Comparison of ENCODE assay signal across 1 cellular context in the genomic region with DNA sequence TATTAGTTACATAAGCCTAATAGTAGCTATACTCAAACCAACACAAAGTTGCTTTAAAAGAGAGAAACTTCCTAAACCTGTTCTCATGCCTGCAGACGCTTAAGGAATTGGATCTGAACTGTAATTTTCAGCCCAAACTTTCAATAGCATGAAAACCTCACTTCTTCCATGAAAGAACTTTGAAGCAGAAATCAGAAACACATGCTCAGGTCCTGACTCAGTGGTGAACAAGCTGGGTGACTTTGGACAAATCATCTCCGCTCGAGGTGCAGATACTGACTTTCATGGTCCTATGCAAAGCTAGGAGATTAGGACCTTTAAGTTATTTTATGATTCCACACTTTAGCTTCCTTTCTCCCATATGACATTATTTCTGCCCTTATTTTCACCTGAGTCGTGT.
TF ChIP-seq lines count a peak whose summit lies in the region.

No MANE protein-coding gene starts in this region.

TF ChIP-seq in HepG2, 621 proteins besides CTCF, POLR2A, EP300 and RAD21:
- TF ChIP-seq, protein P1, sequence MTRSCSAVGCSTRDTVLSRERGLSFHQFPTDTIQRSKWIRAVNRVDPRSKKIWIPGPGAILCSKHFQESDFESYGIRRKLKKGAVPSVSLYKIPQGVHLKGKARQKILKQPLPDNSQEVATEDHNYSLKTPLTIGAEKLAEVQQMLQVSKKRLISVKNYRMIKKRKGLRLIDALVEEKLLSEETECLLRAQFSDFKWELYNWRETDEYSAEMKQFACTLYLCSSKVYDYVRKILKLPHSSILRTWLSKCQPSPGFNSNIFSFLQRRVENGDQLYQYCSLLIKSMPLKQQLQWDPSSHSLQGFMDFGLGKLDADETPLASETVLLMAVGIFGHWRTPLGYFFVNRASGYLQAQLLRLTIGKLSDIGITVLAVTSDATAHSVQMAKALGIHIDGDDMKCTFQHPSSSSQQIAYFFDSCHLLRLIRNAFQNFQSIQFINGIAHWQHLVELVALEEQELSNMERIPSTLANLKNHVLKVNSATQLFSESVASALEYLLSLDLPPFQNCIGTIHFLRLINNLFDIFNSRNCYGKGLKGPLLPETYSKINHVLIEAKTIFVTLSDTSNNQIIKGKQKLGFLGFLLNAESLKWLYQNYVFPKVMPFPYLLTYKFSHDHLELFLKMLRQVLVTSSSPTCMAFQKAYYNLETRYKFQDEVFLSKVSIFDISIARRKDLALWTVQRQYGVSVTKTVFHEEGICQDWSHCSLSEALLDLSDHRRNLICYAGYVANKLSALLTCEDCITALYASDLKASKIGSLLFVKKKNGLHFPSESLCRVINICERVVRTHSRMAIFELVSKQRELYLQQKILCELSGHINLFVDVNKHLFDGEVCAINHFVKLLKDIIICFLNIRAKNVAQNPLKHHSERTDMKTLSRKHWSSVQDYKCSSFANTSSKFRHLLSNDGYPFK (CRISPR knock-in tag; IDR thresholded peaks at IDR 0.05; ENCODE audit: borderline replicate concordance) = no peak
- TF ChIP-seq ZGPAT (CRISPR knock-in tag; IDR thresholded peaks at IDR 0.05) (no peak), ONECUT2 (CRISPR knock-in tag; IDR thresholded peaks at IDR 0.05) (no peak), ZBTB42 (CRISPR knock-in tag; IDR thresholded peaks at IDR 0.05) (no peak), STAT5B (CRISPR knock-in tag; IDR thresholded peaks at IDR 0.05) (no peak), ZNF275 (CRISPR knock-in tag; IDR thresholded peaks at IDR 0.05; ENCODE audit: borderline replicate concordance) (no peak), ZNF431 (CRISPR knock-in tag; IDR thresholded peaks at IDR 0.05; ENCODE audit: borderline replicate concordance, low read depth) (no peak), ESRRA (CRISPR knock-in tag; IDR thresholded peaks at IDR 0.05; ENCODE audit: low read depth) (no peak), ZNF672 (CRISPR knock-in tag; IDR thresholded peaks at IDR 0.05) (no peak), FOXA3 (CRISPR knock-in tag; IDR thresholded peaks at IDR 0.05) (no peak), ARID2 (CRISPR knock-in tag; IDR thresholded peaks at IDR 0.05; ENCODE audit: borderline replicate concordance) (no peak), PCBP1 (IDR thresholded peaks at IDR 0.05; ENCODE audit: borderline replicate concordance, low read depth, low read length) (no peak), MEIS2 (CRISPR knock-in tag; IDR thresholded peaks at IDR 0.05) (no peak), BCL3 (CRISPR knock-in tag; IDR thresholded peaks at IDR 0.05) (no peak), PLRG1 (conservative IDR thresholded peaks at IDR 0.05) (no peak)
- TF ChIP-seq, protein P2, sequence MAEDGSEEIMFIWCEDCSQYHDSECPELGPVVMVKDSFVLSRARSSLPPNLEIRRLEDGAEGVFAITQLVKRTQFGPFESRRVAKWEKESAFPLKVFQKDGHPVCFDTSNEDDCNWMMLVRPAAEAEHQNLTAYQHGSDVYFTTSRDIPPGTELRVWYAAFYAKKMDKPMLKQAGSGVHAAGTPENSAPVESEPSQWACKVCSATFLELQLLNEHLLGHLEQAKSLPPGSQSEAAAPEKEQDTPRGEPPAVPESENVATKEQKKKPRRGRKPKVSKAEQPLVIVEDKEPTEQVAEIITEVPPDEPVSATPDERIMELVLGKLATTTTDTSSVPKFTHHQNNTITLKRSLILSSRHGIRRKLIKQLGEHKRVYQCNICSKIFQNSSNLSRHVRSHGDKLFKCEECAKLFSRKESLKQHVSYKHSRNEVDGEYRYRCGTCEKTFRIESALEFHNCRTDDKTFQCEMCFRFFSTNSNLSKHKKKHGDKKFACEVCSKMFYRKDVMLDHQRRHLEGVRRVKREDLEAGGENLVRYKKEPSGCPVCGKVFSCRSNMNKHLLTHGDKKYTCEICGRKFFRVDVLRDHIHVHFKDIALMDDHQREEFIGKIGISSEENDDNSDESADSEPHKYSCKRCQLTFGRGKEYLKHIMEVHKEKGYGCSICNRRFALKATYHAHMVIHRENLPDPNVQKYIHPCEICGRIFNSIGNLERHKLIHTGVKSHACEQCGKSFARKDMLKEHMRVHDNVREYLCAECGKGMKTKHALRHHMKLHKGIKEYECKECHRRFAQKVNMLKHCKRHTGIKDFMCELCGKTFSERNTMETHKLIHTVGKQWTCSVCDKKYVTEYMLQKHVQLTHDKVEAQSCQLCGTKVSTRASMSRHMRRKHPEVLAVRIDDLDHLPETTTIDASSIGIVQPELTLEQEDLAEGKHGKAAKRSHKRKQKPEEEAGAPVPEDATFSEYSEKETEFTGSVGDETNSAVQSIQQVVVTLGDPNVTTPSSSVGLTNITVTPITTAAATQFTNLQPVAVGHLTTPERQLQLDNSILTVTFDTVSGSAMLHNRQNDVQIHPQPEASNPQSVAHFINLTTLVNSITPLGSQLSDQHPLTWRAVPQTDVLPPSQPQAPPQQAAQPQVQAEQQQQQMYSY (CRISPR knock-in tag; IDR thresholded peaks at IDR 0.05) = no peak
